ENCODE assay signal across 9 cellular contexts in genomic region chr1:237814319-237814924, GRCh38.
DNase-seq lines count a peak whose midpoint lies in the region; FAIRE-seq and TF ChIP-seq lines count a peak whose summit lies in the region.
"Had no signal": no experiment of that assay in that cellular context is flagged by ENCODE, and none has a peak within 500 bp of the region (broad histone marks: within the 10 kb centered on the region; RNA-seq: fewer than 3 reads in every experiment).

No MANE protein-coding gene starts in this region.

- peak; percentile 17 to 50 for DNase-seq in NCI-H2081 (lab: John Stamatoyannopoulos, UW)
- DNase-seq in NCI-H2081 treated with DMSO at 0.1 percent for 48 hours (lab: John Stamatoyannopoulos, UW), result no peak
- peak; percentile 5 for DNase-seq in NCI-H1694 (lab: John Stamatoyannopoulos, UW)
- peak; percentile 15 for DNase-seq in cerebellar cortex (ENCODE audit: low spot score)
- DNase-seq in pons (ENCODE audit: low spot score), result peak; percentile 5
- DNase-seq in GM12892 (ENCODE audit: insufficient read length), result no peak
- DNase-seq in medulla oblongata (ENCODE audit: extremely low spot score), result no peak
- no peak for DNase-seq in NCI-H128 (lab: John Stamatoyannopoulos, UW; ENCODE audit: unreplicated experiment)
- DNase-seq: NCI-H226 had no signal

- no peak for FAIRE-seq in GM12892 (lab: Jason Lieb, UNC)

- no peak for TF ChIP-seq POLR2A in GM12892 (IDR thresholded peaks at IDR 0.05; ENCODE audit: low read depth, low read length)

Comparison
In these comparisons a context has a peak if more than half of its experiments do, and no peak if none do; other contexts are left out.
1. DNase-seq: peak in NCI-H2081 (2 of 2), NCI-H1694 (single experiment), cerebellar cortex (single experiment) and pons (single experiment); none in NCI-H2081 treated with DMSO at 0.1 percent for 48 hours (single experiment), GM12892 (single experiment), medulla oblongata (single experiment) and NCI-H128 (single experiment).